Comparison of ENCODE assay signal across 8 cellular contexts in genomic region chr9:127937383-127938297, GRCh38. TPM values are rescaled to one million over a fixed set of nuclear protein-coding genes. Genes with fewer than 3 reads are reported as not detected.
A peak's percentile ranks its signal among the peaks of the same experiment; 100 is the strongest.
DNase-seq lines count a peak whose midpoint lies in the region; ATAC-seq, FAIRE-seq and TF ChIP-seq lines count a peak whose summit lies in the region.

Gene DPM2 (minus strand): TSS chr9:127937854. CDS start chr9:127937820, 34 bp downstream.

- H3K4me3 Mint-ChIP-seq in astrocyte (ENCODE audit: unreplicated experiment), result peak within 1 kb of the TSS; percentile 97

- TF ChIP-seq CTCF in astrocyte (IDR thresholded peaks at IDR 0.05; ENCODE audit: insufficient read depth, low read depth, low read length) (no peak), hepatocyte (IDR thresholded peaks at IDR 0.05; ENCODE audit: poor library complexity) (no peak), vagina (IDR thresholded peaks at IDR 0.05) (no peak)

- WGBS in hepatocyte (ENCODE audit: low lambda C conversion rate, missing lambda C conversion rate), result 6% methylated on average over 55 of the region's 61 CpGs

- H3K9me3 Mint-ChIP-seq in astrocyte (ENCODE audit: unreplicated experiment), result no peaks in the 10 kb centered on the region

- H3K36me3 ChIP-seq in astrocyte (ENCODE audit: insufficient read depth, low read length) (no peaks in the 10 kb centered on the region), hepatocyte (replicated peaks; ENCODE audit: insufficient read depth, low read depth) (no peaks in the 10 kb centered on the region), rectal smooth muscle tissue (ENCODE audit: control insufficient read depth, insufficient read depth, low read length) (peaks cover 5% of the 10 kb centered on the region), vagina (peaks cover 0 to 11% of the 10 kb centered on the region in 2 donors)

- H3K4me2 ChIP-seq in astrocyte (ENCODE audit: low read length) (peak within 1 kb of the TSS; percentile 97), hepatocyte (peak within 1 kb of the TSS; percentile 97)

- peak within 1 kb of the TSS; percentile 91 for H3K9ac ChIP-seq in astrocyte (ENCODE audit: low read length)
- H3K9ac ChIP-seq in rectal smooth muscle tissue (ENCODE audit: low read length), result peak within 1 kb of the TSS; percentile 33

- H3K4me1 ChIP-seq in astrocyte (ENCODE audit: insufficient read depth, low read length), result peaks cover 20% of the 10 kb centered on the region
- peaks cover 25% of the 10 kb centered on the region for H3K4me1 ChIP-seq in hepatocyte (ENCODE audit: insufficient read depth)
- peaks cover 12% of the 10 kb centered on the region for H3K4me1 ChIP-seq in rectal smooth muscle tissue (ENCODE audit: control insufficient read depth, insufficient read depth, low read length)
- H3K4me1 ChIP-seq in vagina, result peaks cover 46% of the 10 kb centered on the region

- intact Hi-C loops in vagina (cut with DNase I), result no loop called here

- H2AFZ ChIP-seq in astrocyte (ENCODE audit: low read depth, low read length) (peak within 1 kb of the TSS; percentile 81), hepatocyte (peak within 1 kb of the TSS; percentile 81)

- TF ChIP-seq POLR2A in GM12892 (IDR thresholded peaks at IDR 0.05; ENCODE audit: low read depth, low read length) (peak; percentile 73), vagina (IDR thresholded peaks at IDR 0.05) (peak in 1 of 2 donors; percentile 14)

- H3K36me3 Mint-ChIP-seq in astrocyte (ENCODE audit: low read depth, unreplicated experiment), result peaks cover 12% of the 10 kb centered on the region

- H3K27ac ChIP-seq in astrocyte (ENCODE audit: low read depth, low read length) (peak within 1 kb of the TSS; percentile 83), hepatocyte (peak within 1 kb of the TSS; percentile 70), rectal smooth muscle tissue (ENCODE audit: low read depth, low read length) (peak within 1 kb of the TSS; percentile 50), vagina (peak within 1 kb of the TSS; percentile 78)

- peak within 1 kb of the TSS; percentile 81 for H3K27ac Mint-ChIP-seq in astrocyte (ENCODE audit: unreplicated experiment)

- peaks cover 10% of the 10 kb centered on the region for H3K4me1 Mint-ChIP-seq in astrocyte (ENCODE audit: low read depth, unreplicated experiment)

- H3K79me2 ChIP-seq in astrocyte (ENCODE audit: insufficient read depth, low read length) (peaks cover 39% of the 10 kb centered on the region), hepatocyte (peaks cover 21% of the 10 kb centered on the region)

- H3K27me3 Mint-ChIP-seq in astrocyte (ENCODE audit: low read depth, unreplicated experiment), result peaks cover 1% of the 10 kb centered on the region

- H4K20me1 ChIP-seq in astrocyte (ENCODE audit: insufficient read depth, low read length), result peaks cover 26% of the 10 kb centered on the region
- no peaks in the 10 kb centered on the region for H4K20me1 ChIP-seq in hepatocyte (ENCODE audit: insufficient read depth, poor library complexity, severe bottlenecking)

- no peaks in the 10 kb centered on the region for H3K9me2 ChIP-seq in hepatocyte (replicated peaks; ENCODE audit: insufficient read depth)

- H3K9me3 ChIP-seq in astrocyte (ENCODE audit: insufficient read depth, low read depth, low read length) (no peaks in the 10 kb centered on the region), hepatocyte (ENCODE audit: low read depth) (no peaks in the 10 kb centered on the region), vagina (no peaks in the 10 kb centered on the region)

- peak; percentile 82 for ATAC-seq in HG02763 (IDR thresholded peaks at IDR 0.05; ENCODE audit: unreplicated experiment)

- H3K27me3 ChIP-seq in astrocyte (ENCODE audit: insufficient read depth, low read length) (no peaks in the 10 kb centered on the region), hepatocyte (no peaks in the 10 kb centered on the region), rectal smooth muscle tissue (ENCODE audit: control insufficient read depth, insufficient read depth, low read length) (no peaks in the 10 kb centered on the region), vagina (no peaks in the 10 kb centered on the region)

- FAIRE-seq in GM12892 (lab: Jason Lieb, UNC), result peak; percentile 95
- FAIRE-seq in astrocyte (lab: Jason Lieb, UNC), result no peak

- peak within 1 kb of the TSS; percentile 85 for H3K4me3 ChIP-seq in astrocyte (ENCODE audit: insufficient read depth, low read depth, low read length)
- peak within 1 kb of the TSS; percentile 39 for H3K4me3 ChIP-seq in hepatocyte
- peak within 1 kb of the TSS; percentile 69 for H3K4me3 ChIP-seq in rectal smooth muscle tissue (ENCODE audit: low read length)
- H3K4me3 ChIP-seq in vagina, result peak within 1 kb of the TSS; percentile 77 to 87

- DNase-seq in GM12892 (ENCODE audit: insufficient read length) (peak; percentile 98), NCI-H1417 treated with DMSO at 0.1 percent for 48 hours (lab: John Stamatoyannopoulos, UW) (peak; percentile 25), T-helper 22 cell (ENCODE audit: low read depth) (peak; percentile 81), astrocyte (ENCODE audit: low read depth) (peak; percentile 67), hepatocyte (ENCODE audit: low spot score) (peak; percentile 92), vagina (ENCODE audit: extremely low spot score in 2 of 2) (no peak)

RNA-seq across cellular contexts. Expression of gene DPM2, which starts in this region (rescaled TPM):
- polyA plus RNA-seq in GM12892 (2012; ENCODE audit: missing spikeins), result 26.4 TPM
- total RNA-seq in astrocyte, result 32.7 and 34.3 TPM in 2 replicates
- total RNA-seq in hepatocyte, result 19.2 and 22.4 TPM in 2 replicates
- 57.1 and 61.9 TPM in 2 replicates for polyA plus RNA-seq in hepatocyte
- 17.7 TPM for total RNA-seq in vagina

Comparison
In these comparisons a context has a peak if more than half of its experiments do, and no peak if none do; other contexts are left out.
1. DNase-seq: peak in GM12892 (single experiment), NCI-H1417 treated with DMSO at 0.1 percent for 48 hours (single experiment), T-helper 22 cell (single experiment), astrocyte (single experiment) and hepatocyte (single experiment); none in vagina (0 of 2).
2. Peak in every context shown above with its lines, with median percentiles within 50 percentile points of each other: H3K27ac ChIP-seq and H3K4me3 ChIP-seq.